In the genomic region with DNA sequence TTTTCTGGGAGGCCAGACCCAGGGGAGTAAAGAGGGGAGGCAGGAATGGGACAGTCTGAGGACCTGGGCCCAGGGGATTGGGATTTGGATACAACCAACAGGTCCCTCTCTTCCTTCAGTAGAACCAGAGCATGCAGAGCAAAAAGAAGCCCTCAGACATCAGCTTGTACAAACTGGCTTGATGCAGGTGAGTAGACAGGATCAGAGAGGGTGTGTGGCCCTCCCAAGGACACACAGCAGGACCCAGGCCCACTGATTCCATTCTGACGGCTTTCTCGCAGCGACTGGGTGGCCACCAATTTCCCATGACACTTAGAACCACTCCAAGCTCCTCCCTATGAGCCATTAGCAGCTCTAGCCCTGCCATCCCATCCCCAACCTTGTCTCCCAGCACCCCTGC, we compare ENCODE assay signal across 22 cellular contexts.
DNase-seq lines count a peak whose midpoint lies in the region; ATAC-seq, FAIRE-seq and TF ChIP-seq lines count a peak whose summit lies in the region.
"Had no signal": no experiment of that assay in that cellular context is flagged by ENCODE, and none has a peak within 500 bp of the region (broad histone marks: within the 10 kb centered on the region; RNA-seq: fewer than 3 reads in every experiment).

No MANE protein-coding gene starts in this region.

- TF ChIP-seq RAD21 in HepG2 (CRISPR knock-in tag; IDR thresholded peaks at IDR 0.05) (no peak), K562 (CRISPR knock-in tag; conservative IDR thresholded peaks at IDR 0.05 in 1 of 2, IDR thresholded peaks at IDR 0.05 in 1 of 2) (no peak)

- H3K36me3 ChIP-seq in HepG2 (replicated peaks in 1 of 2; ENCODE audit: control insufficient read depth in 1 of 2, insufficient read depth in 2 of 2, low read length in 2 of 2) (peaks cover 67 to 97% of the 10 kb centered on the region in 2 experiments), right lobe of liver (peaks cover 0 to 87% (median 38%) of the 10 kb centered on the region in 4 donors), K562 (ENCODE audit: control insufficient read depth, insufficient read depth, low read length) (no peaks in the 10 kb centered on the region), left lung (peaks cover 0 to 45% of the 10 kb centered on the region in 2 donors), upper lobe of left lung (peaks cover 0 to 34% (median 12%) of the 10 kb centered on the region in 4 donors)
- H3K36me3 ChIP-seq: BE2C, BLaER1 had no signal

- ATAC-seq in HepG2 (no peak), right lobe of liver (no peak), K562 (no peak), left lobe of liver (peak; percentile 4), left lung (no peak), upper lobe of left lung (ENCODE audit: low FRiP score in 2 of 2) (no peak)

- H3K27me3 ChIP-seq in HepG2 (ENCODE audit: control insufficient read depth in 1 of 2, insufficient read depth in 2 of 2, low read length in 2 of 2) (no peaks in the 10 kb centered on the region), right lobe of liver (no peaks in the 10 kb centered on the region), K562 (ENCODE audit: control insufficient read depth in 2 of 2, insufficient read depth in 2 of 2, low read length in 2 of 2) (peaks cover 0 to 6% of the 10 kb centered on the region in 2 experiments; a peak in 2 of 5 replicates), left lung (no peaks in the 10 kb centered on the region), upper lobe of left lung (no peaks in the 10 kb centered on the region)
- H3K27me3 ChIP-seq: BE2C, BLaER1 had no signal

- H3K9me3 ChIP-seq in HepG2 (ENCODE audit: low read length) (peaks cover 14% of the 10 kb centered on the region; the same call in 1 of the 2 replicates), right lobe of liver (no peaks in the 10 kb centered on the region), K562 (replicated peaks; ENCODE audit: control insufficient read depth, insufficient read depth, low read depth, low read length) (no peaks in the 10 kb centered on the region), left lung (peaks cover 0 to 22% of the 10 kb centered on the region in 2 donors), upper lobe of left lung (peaks cover 0 to 9% (median 7%) of the 10 kb centered on the region in 4 donors)
- H3K9me3 ChIP-seq: Caco-2 had no signal

- no peak overlapping the region for H3K4me3 ChIP-seq in HepG2 (replicated peaks in 1 of 3; ENCODE audit: insufficient read depth in 1 of 3, low read depth in 2 of 3, low read length in 3 of 3)
- no peak overlapping the region for H3K4me3 ChIP-seq in right lobe of liver
- no peak overlapping the region for H3K4me3 ChIP-seq in K562
- no peak overlapping the region for H3K4me3 ChIP-seq in left lung
- no peak overlapping the region for H3K4me3 ChIP-seq in upper lobe of left lung
- H3K4me3 ChIP-seq: BLaER1 had no signal

- POLR2A ChIA-PET in HepG2 (lab: Yijun Ruan, JAX) (interaction anchor here (0.8 to 2.5 kb wide), 2 partner anchors 9 to 10 kb away, joined by 3 to 6 read pairs; no protein-coding TSS in a partner anchor), K562 (lab: Yijun Ruan, JAX) (interaction anchor here (0.7 kb wide), 1 partner anchor 24 kb away, joined by 3 read pairs; no protein-coding TSS in a partner anchor)

- no peak overlapping the region for H3K9ac ChIP-seq in HepG2 (ENCODE audit: insufficient read depth, low read depth, low read length)
- no peak overlapping the region for H3K9ac ChIP-seq in K562 (ENCODE audit: insufficient read depth in 1 of 2, low read depth in 2 of 2, low read length in 2 of 2)
- H3K9ac ChIP-seq: BLaER1 had no signal

- TF ChIP-seq POLR2A in HepG2 (IDR thresholded peaks at IDR 0.05; ENCODE audit: insufficient read depth in 1 of 2, low read depth in 2 of 2, low read length in 2 of 2) (no peak), right lobe of liver (IDR thresholded peaks at IDR 0.05) (no peak), K562 (conservative IDR thresholded peaks at IDR 0.05) (no peak), upper lobe of left lung (IDR thresholded peaks at IDR 0.05) (no peak)

- TF ChIP-seq EP300 in HepG2 (IDR thresholded peaks at IDR 0.05; ENCODE audit: low read depth in 2 of 2, low read length in 2 of 2) (no peak), HepG2 (CRISPR knock-in tag; IDR thresholded peaks at IDR 0.05; ENCODE audit: borderline replicate concordance) (no peak), K562 (IDR thresholded peaks at IDR 0.05; ENCODE audit: low read length) (no peak), upper lobe of left lung (IDR thresholded peaks at IDR 0.05) (no peak)

- no peaks in the 10 kb centered on the region for H3K9me1 ChIP-seq in K562 (ENCODE audit: control insufficient read depth, insufficient read depth, low read length)

- DNase-seq in HepG2 (ENCODE audit: low spot score), result no peak
- DNase-seq in right lobe of liver, result no peak
- DNase-seq in K562 (ENCODE audit: extremely low read depth in 1 of 4, low spot score in 3 of 4), result no peak
- no peak for DNase-seq in left lobe of liver (ENCODE audit: low spot score)
- DNase-seq in epidermal melanocyte (ENCODE audit: insufficient read length, low spot score), result no peak
- no peak for DNase-seq in left lung
- DNase-seq in upper lobe of left lung, result no peak
- DNase-seq: ACHN; BE2C; C1 segment of cervical spinal cord; Caco-2; Calu3; CD4-positive, alpha-beta memory T cell; CD4-positive, CD25-positive, alpha-beta regulatory T cell; CD8-positive, alpha-beta memory T cell; DMS79 treated with DMSO at 0.1 percent for 48 hours; GF-D8 had no signal

- no peaks in the 10 kb centered on the region for H3K4me1 ChIP-seq in HepG2 (ENCODE audit: insufficient read depth, low read length)
- no peaks in the 10 kb centered on the region for H3K4me1 ChIP-seq in right lobe of liver
- peaks cover 0 to 3% of the 10 kb centered on the region in 2 experiments; a peak in 2 of 5 replicates for H3K4me1 ChIP-seq in K562 (replicated peaks in 1 of 2; ENCODE audit: control insufficient read depth in 2 of 2, insufficient read depth in 2 of 2, low read length in 2 of 2)
- H3K4me1 ChIP-seq in left lung, result no peaks in the 10 kb centered on the region
- no peaks in the 10 kb centered on the region for H3K4me1 ChIP-seq in upper lobe of left lung
- H3K4me1 ChIP-seq: BE2C, Caco-2 had no signal

- H3K4me2 ChIP-seq in HepG2 (ENCODE audit: low read depth, low read length) (no peak overlapping the region), K562 (ENCODE audit: insufficient read depth, low read length) (no peak overlapping the region)
- H3K4me2 ChIP-seq: BLaER1 had no signal

- H2AFZ ChIP-seq in HepG2 (ENCODE audit: low read length) (no peak overlapping the region), K562 (ENCODE audit: low read depth, low read length) (no peak overlapping the region)

- H3K27ac ChIP-seq in HepG2 (ENCODE audit: extremely low read length, insufficient read depth, low read length), result no peak overlapping the region
- H3K27ac ChIP-seq in right lobe of liver, result no peak overlapping the region
- H3K27ac ChIP-seq in K562 (ENCODE audit: extremely low read depth, low read depth, low read length), result no peak overlapping the region
- no peak overlapping the region for H3K27ac ChIP-seq in left lung
- H3K27ac ChIP-seq in upper lobe of left lung, result no peak overlapping the region
- H3K27ac ChIP-seq: 22Rv1, BLaER1 had no signal

- in situ Hi-C loops in HepG2 (cut with HindIII; ENCODE audit: extremely low pct_ligation_motif_present, low pct_unique_long_range_greater_than_20kb), result no loop called here
- in situ Hi-C loops in K562 (cut with MboI), result no loop called here

- BruUV-seq in HepG2 (replicated peaks; lab: Mats Ljungman, UMichigan) (no TSS peak), K562 (replicated peaks; lab: Mats Ljungman, UMichigan) (no TSS peak)

- H3K79me2 ChIP-seq in HepG2 (ENCODE audit: insufficient read depth, low read length) (no peaks in the 10 kb centered on the region), K562 (ENCODE audit: control insufficient read depth, insufficient read depth, low read length) (no peaks in the 10 kb centered on the region)

- WGBS in HepG2 (ENCODE audit: low lambda C conversion rate), result 97% methylated on average over 3 of the region's 3 CpGs
- WGBS in right lobe of liver (ENCODE audit: insufficient coverage, low coverage, low lambda C conversion rate, missing lambda C conversion rate), result 100% methylated on average over 1 of the region's 3 CpGs
- 0% methylated on average over 3 of the region's 3 CpGs for WGBS in K562 (ENCODE audit: insufficient coverage, low coverage, missing lambda C conversion rate)
- WGBS in upper lobe of left lung, 2 donors, result 97 to 98% methylated on average over 3 of the region's 3 CpGs

- CTCF ChIA-PET in HepG2 (lab: Yijun Ruan, JAX; ENCODE audit: low intra/inter-chr PET ratio, low total read pairs), result no interaction called here
- CTCF ChIA-PET in K562 (lab: Yijun Ruan, JAX; ENCODE audit: low intra/inter-chr PET ratio), result no interaction called here

- no peak for TF ChIP-seq CTCF in HepG2 (CRISPR knock-in tag; IDR thresholded peaks at IDR 0.05)
- TF ChIP-seq CTCF in right lobe of liver (IDR thresholded peaks at IDR 0.05), result no peak
- TF ChIP-seq CTCF in K562 (IDR thresholded peaks at IDR 0.05 in 2 of 3, conservative IDR thresholded peaks at IDR 0.05 in 1 of 3; ENCODE audit: insufficient read depth in 2 of 3, low read depth in 1 of 3, low read length in 3 of 3), result no peak
- TF ChIP-seq CTCF in left lung (IDR thresholded peaks at IDR 0.05), result no peak
- TF ChIP-seq CTCF in upper lobe of left lung (IDR thresholded peaks at IDR 0.05), result no peak

- intact Hi-C loops in HepG2 (cut with micrococcal nuclease; ENCODE audit: unreplicated experiment), result no loop called here
- intact Hi-C loops in right lobe of liver (cut with DNase I), result no loop called here
- intact Hi-C loops in K562 (cut with micrococcal nuclease), result no loop called here
- intact Hi-C loops in left lung (cut with DNase I), result no loop called here

- no peak for FAIRE-seq in HepG2 (lab: Jason Lieb, UNC)
- FAIRE-seq in K562 (lab: Jason Lieb, UNC), result no peak
- FAIRE-seq: G401.6, GM12891, GM19239 had no signal

- H4K20me1 ChIP-seq in HepG2 (ENCODE audit: insufficient read depth, low read length) (no peaks in the 10 kb centered on the region), K562 (replicated peaks; ENCODE audit: control insufficient read depth, insufficient read depth, low read length) (no peaks in the 10 kb centered on the region)
- H4K20me1 ChIP-seq: BLaER1 had no signal

TF ChIP-seq in K562, 482 proteins besides CTCF, POLR2A, EP300 and RAD21 (continues in another document):
- no peak for TF ChIP-seq LCOR (CRISPR knock-in tag; IDR thresholded peaks at IDR 0.05)
- TF ChIP-seq SAFB (IDR thresholded peaks at IDR 0.05; ENCODE audit: borderline replicate concordance, low read depth, low read length), result no peak
- TF ChIP-seq JUND (IDR thresholded peaks at IDR 0.05; ENCODE audit: borderline replicate concordance, low read depth, low read length), result no peak
- TF ChIP-seq JUND (tag; IDR thresholded peaks at IDR 0.05; ENCODE audit: borderline replicate concordance, low read depth, low read length), result no peak

Comparison
In these comparisons a context has a peak if more than half of its experiments do, and no peak if none do; other contexts are left out.
1. Of the 241 proteins assayed by ChIP-seq in both HepG2 and K562: peak only in HepG2: CHD4 and RBM22; only in K562: ZFP36; in both: none; in neither: 237; mixed calls (peak in some experiments, not most) for 1.